22 cellular contexts compared by ENCODE assay signal in the genomic region with DNA sequence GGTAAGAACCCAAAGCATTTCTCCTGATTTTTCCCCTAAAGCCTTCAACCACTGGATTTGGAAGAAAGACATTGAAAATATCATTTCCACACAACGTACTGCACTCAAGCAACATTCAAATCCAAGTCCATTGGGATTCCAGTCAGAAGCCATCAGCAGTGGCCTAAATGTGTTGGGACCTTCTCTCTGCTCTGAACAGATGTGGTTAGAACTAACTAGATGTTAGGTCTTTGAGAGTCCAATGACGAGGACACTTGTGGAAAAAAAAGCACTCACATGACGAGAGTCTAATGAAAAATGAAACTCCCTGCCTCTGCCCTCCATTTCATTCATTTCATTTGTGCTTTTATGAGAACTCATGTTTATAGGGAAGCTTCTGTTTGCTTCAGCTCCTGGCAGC.
"Had no signal": no experiment of that assay in that cellular context is flagged by ENCODE, and none has a peak within 500 bp of the region (broad histone marks: within the 10 kb centered on the region; RNA-seq: fewer than 3 reads in every experiment).

No MANE protein-coding gene starts in this region.

- H3K27me3 ChIP-seq: MG63 had no signal

- H3K36me3 ChIP-seq: MG63 had no signal

- H3K4me3 ChIP-seq: MG63, SK-N-MC had no signal

- H3K27ac Mint-ChIP-seq: activated CD8-positive, alpha-beta T cell treated with anti-CD3 and anti-CD28 coated beads for 36 hours; activated naive CD4-positive, alpha-beta T cell treated with anti-CD3 and anti-CD28 coated beads, Interleukin-2, amount 10 ng/mL, durations not matched to agents 7 days and 5 days; activated naive CD8-positive, alpha-beta T cell treated with anti-CD3 and anti-CD28 coated beads for 36 hours; activated T-cell treated with anti-CD3 and anti-CD28 coated beads, Interleukin-2, amount 50 U/mL, for 72 hours; activated T-helper 2 cell treated with anti-CD3 and anti-CD28 coated beads, Interferon-gamma antibody, Interleukin-2, Interleukin-4, amounts not matched to agents 10 μg/mL and 5 μg/mL and 100 μg/mL, durations not matched to agents 14 hours and 24 hours and 36 hours; T-cell had no signal

- H3K27ac ChIP-seq: SK-N-MC had no signal

- H3K9me3 Mint-ChIP-seq: activated CD8-positive, alpha-beta T cell treated with anti-CD3 and anti-CD28 coated beads for 36 hours; activated naive CD4-positive, alpha-beta T cell treated with anti-CD3 and anti-CD28 coated beads, Interleukin-2, amount 10 ng/mL, durations not matched to agents 7 days and 5 days; activated naive CD8-positive, alpha-beta T cell treated with anti-CD3 and anti-CD28 coated beads for 36 hours; activated T-cell treated with anti-CD3 and anti-CD28 coated beads, Interleukin-2, amount 50 U/mL, for 72 hours; activated T-helper 2 cell treated with anti-CD3 and anti-CD28 coated beads, Interferon-gamma antibody, Interleukin-2, Interleukin-4, amounts not matched to agents 10 μg/mL and 5 μg/mL and 100 μg/mL, durations not matched to agents 14 hours and 24 hours and 36 hours; T-cell had no signal

- DNase-seq: activated CD4-positive, CD25-positive, alpha-beta regulatory T cell; activated CD8-positive, alpha-beta memory T cell treated with anti-CD3 and anti-CD28 coated beads, Interleukin-2, amount 50 U/mL, for 4 hours; activated CD8-positive, alpha-beta T cell treated with anti-CD3 and anti-CD28 coated beads for 36 hours; activated gamma-delta T cell treated with Interleukin-2 at 50 U/mL for 16 hours; activated naive CD4-positive, alpha-beta T cell treated with anti-CD3 and anti-CD28 coated beads, Interleukin-2, amount 10 ng/mL, durations not matched to agents 7 days and 5 days; activated naive CD8-positive, alpha-beta T cell treated with anti-CD3 and anti-CD28 coated beads for 36 hours; activated T-cell treated with anti-CD3 and anti-CD28 coated beads, Interleukin-2, amount 50 U/mL, for 72 hours; cerebellar nuclear complex; MG63; MV-4-11; NCI-H1105 treated with DMSO at 0.1 percent for 48 hours; NCI-H1436 treated with DMSO at 0.1 percent for 48 hours; NCI-H187 treated with DMSO at 0.1 percent for 48 hours; NCI-H2081 treated with DMSO at 0.1 percent for 48 hours; NCI-H446; NCI-H526 treated with DMSO at 0.1 percent for 48 hours; NCI-H82; T-cell; T-helper 2 cell; T1000 had no signal

- H3K9me3 ChIP-seq: MG63 had no signal

- ATAC-seq: activated CD8-positive, alpha-beta T cell treated with anti-CD3 and anti-CD28 coated beads for 36 hours; activated T-cell treated with anti-CD3 and anti-CD28 coated beads, Interleukin-2, amount 50 U/mL, for 72 hours; T-cell had no signal

- H3K36me3 Mint-ChIP-seq: activated naive CD4-positive, alpha-beta T cell treated with anti-CD3 and anti-CD28 coated beads, Interleukin-2, amount 10 ng/mL, durations not matched to agents 7 days and 5 days; activated naive CD8-positive, alpha-beta T cell treated with anti-CD3 and anti-CD28 coated beads for 36 hours; T-cell had no signal

- H3K4me3 Mint-ChIP-seq: activated CD8-positive, alpha-beta T cell treated with anti-CD3 and anti-CD28 coated beads for 36 hours; activated naive CD4-positive, alpha-beta T cell treated with anti-CD3 and anti-CD28 coated beads, Interleukin-2, amount 10 ng/mL, durations not matched to agents 7 days and 5 days; activated naive CD8-positive, alpha-beta T cell treated with anti-CD3 and anti-CD28 coated beads for 36 hours; activated T-cell treated with anti-CD3 and anti-CD28 coated beads, Interleukin-2, amount 50 U/mL, for 72 hours; T-cell had no signal
